28 cellular contexts compared by ENCODE assay signal in the genomic region with DNA sequence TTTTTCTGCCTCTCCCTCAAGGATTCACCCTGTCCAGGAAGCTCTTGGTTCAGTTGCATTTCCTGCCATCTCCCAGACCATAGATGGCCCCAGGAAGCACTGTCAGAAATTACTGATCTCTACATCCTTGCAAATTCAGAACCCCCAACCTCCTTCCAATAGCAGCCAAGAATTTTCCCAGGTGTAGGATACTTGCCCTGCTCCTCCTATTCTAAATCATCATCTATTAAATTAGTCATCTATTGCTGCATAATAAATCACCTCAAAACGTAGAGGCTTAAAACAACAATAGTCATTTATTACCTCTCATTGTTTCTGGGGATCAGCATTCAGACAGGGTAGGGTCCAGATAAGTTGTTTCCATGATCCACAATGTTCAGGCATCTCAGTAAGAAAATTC. TPM values are rescaled to one million over a fixed set of nuclear protein-coding genes. Genes with fewer than 3 reads are reported as not detected.
"Had no signal": no experiment of that assay in that cellular context is flagged by ENCODE, and none has a peak within 500 bp of the region (broad histone marks: within the 10 kb centered on the region; RNA-seq: fewer than 3 reads in every experiment).

No MANE protein-coding gene starts in this region.

- H3K27ac ChIP-seq: neutrophil, pancreas, prostate gland, right lobe of liver, sigmoid colon, stomach, suprapubic skin, testis, tibial artery, transverse colon, upper lobe of right lung, uterus had no signal

- H3K36me3 Mint-ChIP-seq: naive thymus-derived CD8-positive, alpha-beta T cell; natural killer cell treated with Interleukin-12 subunit alpha and Interleukin-12 subunit beta and Interleukin-15 and Interleukin-18, amount 100 ng/mL, for 72 hours; stimulated activated effector memory CD8-positive, alpha-beta T cell treated with anti-CD3 and anti-CD28 coated beads, Interleukin-12 subunit alpha, Interleukin-12 subunit beta, amount 100 ng/mL, for 72 hours; stimulated activated naive B cell treated with anti-CD40 and anti-IgM and Interleukin-4, amounts not matched to agents 10 μg/mL and 1 μg/mL and 100 μg/mL, for 72 hours; type B pancreatic cell had no signal

- H3K27me3 ChIP-seq: neutrophil, pancreas, right lobe of liver, sigmoid colon, stomach, suprapubic skin, testis, tibial artery, transverse colon, upper lobe of right lung, uterus had no signal

- H3K4me1 Mint-ChIP-seq: naive thymus-derived CD8-positive, alpha-beta T cell; neural crest cell; stimulated activated effector memory CD8-positive, alpha-beta T cell treated with anti-CD3 and anti-CD28 coated beads, Interleukin-12 subunit alpha, Interleukin-12 subunit beta, amount 100 ng/mL, for 72 hours; stimulated activated naive B cell treated with anti-CD40 and anti-IgM and Interleukin-4, amounts not matched to agents 10 μg/mL and 1 μg/mL and 100 μg/mL, for 72 hours had no signal

- H3K4me1 ChIP-seq: pancreas, prostate gland, sigmoid colon, stomach, suprapubic skin, testis, transverse colon, uterus had no signal

- ATAC-seq: naive thymus-derived CD8-positive, alpha-beta T cell; natural killer cell treated with Interleukin-12 subunit alpha and Interleukin-12 subunit beta and Interleukin-15 and Interleukin-18, amount 100 ng/mL, for 72 hours; pancreas; right cardiac atrium; right lobe of liver; stimulated activated effector memory CD8-positive, alpha-beta T cell treated with anti-CD3 and anti-CD28 coated beads, Interleukin-12 subunit alpha, Interleukin-12 subunit beta, amount 100 ng/mL, for 72 hours; stimulated activated naive B cell treated with anti-CD40 and anti-IgM and Interleukin-4, amounts not matched to agents 10 μg/mL and 1 μg/mL and 100 μg/mL, for 72 hours; upper lobe of right lung had no signal

- DNase-seq: naive thymus-derived CD8-positive, alpha-beta T cell; nephron progenitor cell; nucleus accumbens; pancreas; right cardiac atrium; right lobe of liver; sigmoid colon; small intestine; stimulated activated CD4-positive, alpha-beta T cell treated with anti-CD3 and anti-CD28 coated beads, Interleukin-15, amount 100 ng/mL, for 24 hours; stimulated activated CD4-positive, alpha-beta T cell treated with anti-CD3 and anti-CD28 coated beads, Interleukin-2, amount 100 ng/mL, for 24 hours; stimulated activated CD4-positive, alpha-beta T cell treated with anti-CD3 and anti-CD28 coated beads, Interleukin-2, amount 100 ng/mL, for 48 hours; stimulated activated CD4-positive, alpha-beta T cell treated with anti-CD3 and anti-CD28 coated beads, Interleukin-4, amount 100 ng/mL, for 24 hours; stimulated activated naive B cell treated with anti-CD40 and anti-IgM and Interleukin-4, amounts not matched to agents 10 μg/mL and 1 μg/mL and 100 μg/mL, for 72 hours; stimulated activated naive CD4-positive, alpha-beta T cell treated with Interleukin-2 at 50 U/mL for 16 hours; stomach; testis; tibial artery; transverse colon; upper lobe of right lung; uterus had no signal

- H3K9me3 Mint-ChIP-seq: natural killer cell treated with Interleukin-12 subunit alpha and Interleukin-12 subunit beta and Interleukin-15 and Interleukin-18, amount 100 ng/mL, for 72 hours; nephron progenitor cell; neural crest cell; stimulated activated effector memory CD8-positive, alpha-beta T cell treated with anti-CD3 and anti-CD28 coated beads, Interleukin-12 subunit alpha, Interleukin-12 subunit beta, amount 100 ng/mL, for 72 hours; stimulated activated naive B cell treated with anti-CD40 and anti-IgM and Interleukin-4, amounts not matched to agents 10 μg/mL and 1 μg/mL and 100 μg/mL, for 72 hours; stimulated activated naive CD8-positive, alpha-beta T cell treated with anti-CD3 and anti-CD28 coated beads, Interleukin-15, Interleukin-2, amounts not matched to agents 100 ng/mL and 50 ng/mL, for 24 hours; type B pancreatic cell had no signal

- H3K4me3 Mint-ChIP-seq: naive thymus-derived CD8-positive, alpha-beta T cell; natural killer cell treated with Interleukin-12 subunit alpha and Interleukin-12 subunit beta and Interleukin-15 and Interleukin-18, amount 100 ng/mL, for 72 hours; nephron progenitor cell; neural crest cell; stimulated activated effector memory CD8-positive, alpha-beta T cell treated with anti-CD3 and anti-CD28 coated beads, Interleukin-12 subunit alpha, Interleukin-12 subunit beta, amount 100 ng/mL, for 72 hours; stimulated activated naive B cell treated with anti-CD40 and anti-IgM and Interleukin-4, amounts not matched to agents 10 μg/mL and 1 μg/mL and 100 μg/mL, for 72 hours; stimulated activated naive CD8-positive, alpha-beta T cell treated with anti-CD3 and anti-CD28 coated beads, Interleukin-15, Interleukin-2, amounts not matched to agents 100 ng/mL and 50 ng/mL, for 24 hours; type B pancreatic cell had no signal

- FAIRE-seq: pancreas, small intestine had no signal

- H3K27ac Mint-ChIP-seq: naive thymus-derived CD8-positive, alpha-beta T cell; natural killer cell treated with Interleukin-12 subunit alpha and Interleukin-12 subunit beta and Interleukin-15 and Interleukin-18, amount 100 ng/mL, for 72 hours; nephron progenitor cell; stimulated activated effector memory CD8-positive, alpha-beta T cell treated with anti-CD3 and anti-CD28 coated beads, Interleukin-12 subunit alpha, Interleukin-12 subunit beta, amount 100 ng/mL, for 72 hours; stimulated activated naive B cell treated with anti-CD40 and anti-IgM and Interleukin-4, amounts not matched to agents 10 μg/mL and 1 μg/mL and 100 μg/mL, for 72 hours; stimulated activated naive CD8-positive, alpha-beta T cell treated with anti-CD3 and anti-CD28 coated beads, Interleukin-15, Interleukin-2, amounts not matched to agents 100 ng/mL and 50 ng/mL, for 24 hours; type B pancreatic cell had no signal

RNA-seq across cellular contexts. Expression of gene ADRA1B, which starts 26.1 kb away (rescaled TPM):
- total RNA-seq: naive thymus-derived CD8-positive, alpha-beta T cell; natural killer cell treated with Interleukin-12 subunit alpha and Interleukin-12 subunit beta and Interleukin-15 and Interleukin-18, amount 100 ng/mL, for 72 hours had no signal
- polyA plus RNA-seq: naive thymus-derived CD8-positive, alpha-beta T cell had no signal
